9 cellular contexts compared by ENCODE assay signal in the genomic region with DNA sequence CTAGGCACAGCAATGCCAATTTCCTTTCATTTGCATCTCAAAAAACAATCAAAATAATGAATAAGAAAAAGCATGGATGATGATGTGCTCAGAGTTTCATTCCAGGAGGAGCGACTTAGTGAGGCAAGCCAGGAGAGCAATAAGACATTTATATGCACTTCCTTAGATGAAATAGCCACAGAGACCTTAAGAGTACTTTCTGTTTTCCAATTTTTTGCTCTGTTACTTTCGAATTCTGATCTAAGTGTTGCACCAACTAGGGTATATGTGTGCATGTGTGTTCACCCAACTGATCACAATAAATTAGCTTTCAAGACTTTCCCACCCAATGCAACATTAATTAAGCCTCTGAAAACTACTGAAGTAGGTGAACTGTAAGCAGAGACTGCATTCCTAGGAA. TPM values are rescaled to one million over a fixed set of nuclear protein-coding genes. Genes with fewer than 3 reads are reported as not detected.
DNase-seq lines count a peak whose midpoint lies in the region; ATAC-seq and TF ChIP-seq lines count a peak whose summit lies in the region.
"Had no signal": no experiment of that assay in that cellular context is flagged by ENCODE, and none has a peak within 500 bp of the region (broad histone marks: within the 10 kb centered on the region; RNA-seq: fewer than 3 reads in every experiment).

No MANE protein-coding gene starts in this region.

- H3K36me3 Mint-ChIP-seq in Caco-2 (ENCODE audit: insufficient read depth, unreplicated experiment): peaks cover 5% of the 10 kb centered on the region
- H3K36me3 Mint-ChIP-seq in osteocyte (ENCODE audit: unreplicated experiment): peaks cover 5% of the 10 kb centered on the region

- no peak overlapping the region for H3K9ac ChIP-seq in SK-N-MC (ENCODE audit: insufficient read length)

- no peak for TF ChIP-seq POLR2A in esophagus squamous epithelium (IDR thresholded peaks at IDR 0.05)

- H3K27me3 ChIP-seq in Caco-2 (replicated peaks; ENCODE audit: control insufficient read depth, insufficient read depth, low read length) (no peaks in the 10 kb centered on the region), esophagus squamous epithelium (no peaks in the 10 kb centered on the region)

- POLR2A ChIA-PET in Caco-2 (lab: Charles Lee): no interaction called here

- H3K4me3 ChIP-seq in Caco-2 (ENCODE audit: low read depth, low read length) (peak overlapping the region; percentile 54; the same call in 1 of the 2 replicates), SK-N-MC (peak overlapping the region; percentile 81), esophagus squamous epithelium (peak overlapping the region; percentile 52 to 65 (median 56))

- H3K27ac Mint-ChIP-seq in Caco-2 (ENCODE audit: unreplicated experiment) (no peak overlapping the region), osteocyte (ENCODE audit: unreplicated experiment) (peak overlapping the region; percentile 65)

- H3K4me1 ChIP-seq in Caco-2: no peaks in the 10 kb centered on the region; the same call in 1 of the 2 replicates
- peaks cover 0 to 45% (median 0%) of the 10 kb centered on the region in 3 donors for H3K4me1 ChIP-seq in esophagus squamous epithelium

- H3K9me3 ChIP-seq in Caco-2 (no peaks in the 10 kb centered on the region), SK-N-MC (ENCODE audit: low read depth, low read length) (no peaks in the 10 kb centered on the region), esophagus squamous epithelium (peaks cover 0 to 7% (median 0%) of the 10 kb centered on the region in 3 donors)

- BruUV-seq in Caco-2 (replicated peaks; lab: Mats Ljungman, UMichigan): no TSS peak

- no peak for TF ChIP-seq CTCF in Caco-2 (IDR thresholded peaks at IDR 0.05; ENCODE audit: insufficient read depth in 1 of 2, low read depth in 1 of 2, low read length in 1 of 2, severe bottlenecking in 1 of 2, unreplicated experiment in 1 of 2)
- no peak for TF ChIP-seq CTCF in esophagus squamous epithelium (IDR thresholded peaks at IDR 0.05)
- TF ChIP-seq CTCF in osteocyte (IDR thresholded peaks at IDR 0.05): no peak

- H3K36me3 ChIP-seq in Caco-2 (ENCODE audit: control insufficient read depth, insufficient read depth, low read length) (no peaks in the 10 kb centered on the region), SK-N-MC (ENCODE audit: insufficient read depth, low read length) (no peaks in the 10 kb centered on the region), esophagus squamous epithelium (no peaks in the 10 kb centered on the region)

- WGBS in esophagus squamous epithelium, 2 donors: 21 to 26% methylated on average over 2 of the region's 2 CpGs

- H3K27ac ChIP-seq in SK-N-MC (no peak overlapping the region), esophagus squamous epithelium (peak overlapping the region; percentile 1 to 89 (median 86))

- H3K4me1 Mint-ChIP-seq in Caco-2 (ENCODE audit: low read depth, unreplicated experiment) (peaks cover 6% of the 10 kb centered on the region), osteocyte (ENCODE audit: unreplicated experiment) (peaks cover 16% of the 10 kb centered on the region)

- DNase-seq in Caco-2 (no peak), SK-N-MC (ENCODE audit: low read depth, low spot score) (no peak), esophagus squamous epithelium (lab: John Stamatoyannopoulos, UW) (no peak), osteocyte (ENCODE audit: extremely low spot score, unreplicated experiment) (no peak)
- no peak for DNase-seq in stimulated activated CD4-positive, alpha-beta T cell treated with anti-CD3 and anti-CD28 coated beads, Interleukin-4, amount 100 ng/mL, for 24 hours

- H3K9me3 Mint-ChIP-seq in Caco-2 (ENCODE audit: unreplicated experiment): peaks cover 14% of the 10 kb centered on the region
- H3K9me3 Mint-ChIP-seq in osteocyte (ENCODE audit: unreplicated experiment): peaks cover 10% of the 10 kb centered on the region

- CTCF ChIA-PET in Caco-2 (lab: Charles Lee): no interaction called here

- intact Hi-C loops in Caco-2 (cut with micrococcal nuclease; ENCODE audit: unreplicated experiment): no loop called here
- intact Hi-C loops in esophagus squamous epithelium (cut with DNase I): no loop called here

- H3K27me3 Mint-ChIP-seq in Caco-2 (ENCODE audit: insufficient read depth, unreplicated experiment) (no peaks in the 10 kb centered on the region), osteocyte (ENCODE audit: unreplicated experiment) (peaks cover 32% of the 10 kb centered on the region)

- H3K4me3 Mint-ChIP-seq in Caco-2 (ENCODE audit: unreplicated experiment) (peak overlapping the region; percentile 75), osteocyte (ENCODE audit: unreplicated experiment) (peak overlapping the region; percentile 76)

- no peak for ATAC-seq in GM21360 (IDR thresholded peaks at IDR 0.05; ENCODE audit: unreplicated experiment)
- no peak for ATAC-seq in GM21825 (IDR thresholded peaks at IDR 0.05; ENCODE audit: unreplicated experiment)
- ATAC-seq in GM18868 (IDR thresholded peaks at IDR 0.05; ENCODE audit: unreplicated experiment): no peak

RNA-seq across cellular contexts. Expression of a gene that starts 0.7 kb away (rescaled TPM):
- total RNA-seq in Caco-2 (2022) (0.32 and 0.42 TPM in 2 replicates), esophagus squamous epithelium (10 to 100 TPM; 17.5 to 35.9 (median 32.1) TPM), osteocyte (1.9 and 2.1 TPM in 2 replicates)
- total RNA-seq: dermis microvascular lymphatic vessel endothelial cell had no signal
